8 cellular contexts compared by ENCODE assay signal in the genomic region with DNA sequence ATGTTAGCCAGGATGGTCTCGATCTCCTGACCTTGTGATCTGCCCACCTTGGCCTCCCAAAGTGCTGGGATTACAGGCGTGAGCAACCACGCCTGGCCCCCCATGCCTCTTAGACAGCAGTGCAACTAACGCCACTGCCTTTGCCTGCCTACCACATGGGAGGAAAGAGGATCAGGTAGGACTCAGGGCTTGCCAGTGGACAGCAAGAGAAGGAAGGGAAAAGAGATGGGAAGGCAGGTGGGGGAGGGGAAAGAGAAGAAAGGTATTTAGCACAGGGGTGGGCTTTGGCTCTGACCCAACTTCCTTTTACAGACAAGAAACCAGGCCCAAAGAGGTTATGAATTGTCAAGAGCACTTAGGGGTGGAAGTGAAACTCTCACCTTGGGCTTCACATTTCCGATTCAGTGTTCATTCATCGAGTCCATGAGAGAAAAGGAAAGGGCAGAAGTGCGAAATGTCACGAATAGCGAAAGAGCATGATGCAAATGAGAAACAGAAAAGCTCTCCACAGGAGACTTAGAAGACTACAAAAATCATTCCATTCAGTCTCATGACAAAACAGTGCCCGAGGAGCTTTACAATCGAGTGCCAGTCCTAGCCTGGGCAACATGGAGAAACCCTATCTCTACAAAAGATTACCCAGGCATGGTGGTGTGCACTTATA. TPM values are rescaled to one million over a fixed set of nuclear protein-coding genes. Genes with fewer than 3 reads are reported as not detected.
DNase-seq lines count a peak whose midpoint lies in the region; ATAC-seq, FAIRE-seq and TF ChIP-seq lines count a peak whose summit lies in the region.

No MANE protein-coding gene starts in this region.

- H4K20me1 ChIP-seq in mammary epithelial cell (ENCODE audit: insufficient read depth, low read length) = no peaks in the 10 kb centered on the region

- peaks cover 49 to 70% (median 50%) of the 10 kb centered on the region in 3 donors for H3K4me1 Mint-ChIP-seq in T-cell

- peaks cover 18 to 100% (median 49%) of the 10 kb centered on the region in 6 donors for H3K4me1 ChIP-seq in spleen
- peaks cover 13% of the 10 kb centered on the region for H3K4me1 ChIP-seq in mammary epithelial cell (ENCODE audit: insufficient read depth, low read length)

- H3K4me3 Mint-ChIP-seq in T-cell = peak overlapping the region in 2 of 3 donors; percentile 37 to 66

- 51 to 70% (median 60%) methylated on average over 11 of the region's 11 CpGs for WGBS in spleen, 5 donors
- 95% methylated on average over 8 of the region's 11 CpGs for WGBS in mammary epithelial cell (ENCODE audit: low coverage, missing lambda C conversion rate)

- BruUV-seq in mammary epithelial cell (replicated peaks; lab: Mats Ljungman, UMichigan) = no TSS peak

- POLR2A ChIA-PET in T-cell (lab: Charles Lee) = interaction anchor here in 1 of 2 donors (0.6 kb wide), 1 partner anchor 34 kb away, joined by 6 read pairs; no protein-coding TSS in a partner anchor

- CTCF ChIA-PET in T-cell (lab: Charles Lee) (interaction anchor here (0.7 to 2.0 kb wide), 6 partner anchors 20 to 233 kb away, joined by 4 to 11 read pairs (median 4); no protein-coding TSS in a partner anchor), mammary epithelial cell (lab: Charles Lee; ENCODE audit: low non-redundant PET) (no interaction called here)

- ATAC-seq in HG02885 (IDR thresholded peaks at IDR 0.05; ENCODE audit: poor library complexity, unreplicated experiment) (peak; percentile 58), T-cell (replicated peaks in 1 of 4) (no peak)

- in situ Hi-C loops in mammary epithelial cell (cut with MboI; ENCODE audit: low sequenced_read_pairs in 2 of 2) = no loop called here

- H3K27ac ChIP-seq in spleen (peak overlapping the region; percentile 53 to 88 (median 81)), mammary epithelial cell (ENCODE audit: insufficient read depth, low read depth, low read length) (no peak overlapping the region)

- TF ChIP-seq CTCF in spleen (IDR thresholded peaks at IDR 0.05 in 8 of 11, conservative IDR thresholded peaks at IDR 0.05 in 3 of 11) (no peak), mammary epithelial cell (conservative IDR thresholded peaks at IDR 0.05 in 1 of 2, IDR thresholded peaks at IDR 0.05 in 1 of 2; ENCODE audit: extremely low read depth in 1 of 2, insufficient read depth in 1 of 2, low read depth in 1 of 2, low read length in 2 of 2) (no peak)

- TF ChIP-seq POLR2A in spleen (IDR thresholded peaks at IDR 0.05) = peak in 1 of 3 donors; percentile 15

- no peak overlapping the region for H3K9ac ChIP-seq in mammary epithelial cell (ENCODE audit: insufficient read depth, low read length)

- H3K27me3 Mint-ChIP-seq in T-cell = no peaks in the 10 kb centered on the region

- FAIRE-seq in urothelium cell line (lab: Jason Lieb, UNC) = no peak

- dilution Hi-C loops in mammary epithelial cell (cut with HindIII; ENCODE audit: low sequenced_read_pairs) = no loop called here

- H3K4me2 ChIP-seq in mammary epithelial cell (ENCODE audit: insufficient read depth, low read depth, low read length) = no peak overlapping the region

- peak overlapping the region in 1 of 8 donors; percentile 32 for H3K4me3 ChIP-seq in spleen
- H3K4me3 ChIP-seq in mammary epithelial cell (replicated peaks in 1 of 3; ENCODE audit: insufficient read depth in 1 of 3, low read depth in 2 of 3, low read length in 3 of 3) = no peak overlapping the region

- intact Hi-C loops in spleen (cut with DNase I; ENCODE audit: low total_unique reads) = no loop called here
- intact Hi-C loops in mammary epithelial cell (cut with micrococcal nuclease) = no loop called here

- H3K36me3 Mint-ChIP-seq in T-cell = no peaks in the 10 kb centered on the region

- H3K27me3 ChIP-seq in spleen (replicated peaks in 1 of 7) = peaks cover 0 to 23% (median 0%) of the 10 kb centered on the region in 7 donors
- H3K27me3 ChIP-seq in mammary epithelial cell (ENCODE audit: insufficient read depth, low read length) = no peaks in the 10 kb centered on the region

- no peak overlapping the region for H2AFZ ChIP-seq in mammary epithelial cell (ENCODE audit: low read depth, low read length)

- no peaks in the 10 kb centered on the region for H3K79me2 ChIP-seq in mammary epithelial cell (ENCODE audit: insufficient read depth, low read length)

- no peaks in the 10 kb centered on the region for H3K9me3 ChIP-seq in spleen
- no peaks in the 10 kb centered on the region for H3K9me3 ChIP-seq in mammary epithelial cell (replicated peaks; ENCODE audit: insufficient read depth, low read length)

- no peaks in the 10 kb centered on the region for H3K9me3 Mint-ChIP-seq in T-cell

- DNase-seq in NOMO-1 (lab: John Stamatoyannopoulos, UW; ENCODE audit: unreplicated experiment in 2 of 2) = peak; percentile 33 to 69
- no peak for DNase-seq in NOMO-1 treated with dmso at 0.1 percent for 144 hours (lab: John Stamatoyannopoulos, UW; ENCODE audit: unreplicated experiment)
- DNase-seq in T-cell = peak in 5 of 34 experiments; percentile 10 to 30 (median 12)
- DNase-seq in spleen = no peak
- no peak for DNase-seq in mammary epithelial cell
- no peak for DNase-seq in SIG-M5 (lab: John Stamatoyannopoulos, UW)
- DNase-seq in urothelium cell line (ENCODE audit: low spot score) = no peak

- H3K27ac Mint-ChIP-seq in T-cell = peak overlapping the region in 1 of 2 donors; percentile 13

- H3K36me3 ChIP-seq in spleen = no peaks in the 10 kb centered on the region
- no peaks in the 10 kb centered on the region for H3K36me3 ChIP-seq in mammary epithelial cell (ENCODE audit: insufficient read depth, low read length)

RNA-seq across cellular contexts. Expression of gene CDK5R1, which starts 36.4 kb away (rescaled TPM):
- total RNA-seq in T-cell (10 to 100 TPM in 3 of 5 donors, 1 to 10 TPM in 2; 8.1 to 23.8 (median 14.7) TPM), spleen (10 to 100 TPM; 13.0 to 28.2 (median 20.3) TPM), mammary epithelial cell (1 to 10 TPM; 1.7 to 4.9 TPM)
- polyA plus RNA-seq in spleen (10 to 100 TPM; 13.5 to 26.3 (median 13.6) TPM), mammary epithelial cell (2.6 TPM)
- polyA minus RNA-seq in mammary epithelial cell = 10.1 TPM

Comparison
In these comparisons a context has a peak if more than half of its experiments do, and no peak if none do; other contexts are left out.
1. DNase-seq: peak in NOMO-1 (2 of 2); none in NOMO-1 treated with dmso at 0.1 percent for 144 hours (single experiment), spleen (single experiment), mammary epithelial cell (single experiment), SIG-M5 (single experiment) and urothelium cell line (single experiment).